ENCODE assay signal across 8 cellular contexts in genomic region chr2:241636182-241636982, GRCh38. TPM values are rescaled to one million over a fixed set of nuclear protein-coding genes. Genes with fewer than 3 reads are reported as not detected.
DNase-seq lines count a peak whose midpoint lies in the region; ATAC-seq and TF ChIP-seq lines count a peak whose summit lies in the region.

No MANE protein-coding gene starts in this region.

- peaks cover 37% of the 10 kb centered on the region for H3K36me3 Mint-ChIP-seq in activated naive CD8-positive, alpha-beta T cell treated with anti-CD3 and anti-CD28 coated beads for 36 hours

- H3K36me3 ChIP-seq in NT2/D1 (ENCODE audit: insufficient read depth, insufficient read length, low read length): peaks cover 58% of the 10 kb centered on the region
- peaks cover 12 to 25% (median 21%) of the 10 kb centered on the region in 4 donors for H3K36me3 ChIP-seq in sigmoid colon

- H3K27ac ChIP-seq in right cardiac atrium (ENCODE audit: low read length): peak overlapping the region; percentile 83
- H3K27ac ChIP-seq in sigmoid colon: peak overlapping the region; percentile 90 to 99 (median 94)

- peaks cover 40% of the 10 kb centered on the region for H3K4me1 Mint-ChIP-seq in activated naive CD8-positive, alpha-beta T cell treated with anti-CD3 and anti-CD28 coated beads for 36 hours

- ATAC-seq in HG02852 (IDR thresholded peaks at IDR 0.05; ENCODE audit: unreplicated experiment): peak; percentile 30
- peak; percentile 47 to 57 for ATAC-seq in right cardiac atrium

- peak overlapping the region; percentile 93 for H3K4me3 ChIP-seq in NT2/D1 (ENCODE audit: insufficient read length, low read depth)
- peak overlapping the region; percentile 88 for H3K4me3 ChIP-seq in right cardiac atrium (ENCODE audit: low read length)
- H3K4me3 ChIP-seq in sigmoid colon: peak overlapping the region; percentile 57 to 95 (median 81)

- TF ChIP-seq POLR2A in sigmoid colon (IDR thresholded peaks at IDR 0.05): no peak

- no peaks in the 10 kb centered on the region for H3K27me3 ChIP-seq in NT2/D1 (ENCODE audit: insufficient read depth, insufficient read length)
- no peaks in the 10 kb centered on the region for H3K27me3 ChIP-seq in right cardiac atrium (ENCODE audit: control insufficient read depth, insufficient read depth)
- H3K27me3 ChIP-seq in sigmoid colon: no peaks in the 10 kb centered on the region

- TF ChIP-seq CTCF in sigmoid colon (IDR thresholded peaks at IDR 0.05): no peak

- under 1% methylated on average over 95 of the region's 95 CpGs for WGBS in right cardiac atrium
- WGBS in sigmoid colon, 2 donors: 1% methylated on average over 95 of the region's 95 CpGs

- H3K4me3 Mint-ChIP-seq in activated naive CD8-positive, alpha-beta T cell treated with anti-CD3 and anti-CD28 coated beads for 36 hours: peak overlapping the region; percentile 85

- H3K9ac ChIP-seq in NT2/D1 (ENCODE audit: insufficient read length, low read depth): peak overlapping the region; percentile 98

- intact Hi-C loops in right cardiac atrium (cut with DNase I): loop anchor here in 2 of 4 donors (10.0 kb wide), 1 partner anchor 132 kb away; the partner anchor contains the start of gene STK25 (in 2 of the 2)
- intact Hi-C loops in sigmoid colon (cut with DNase I): loop anchor here (2.0 to 10.0 kb wide), 5 partner anchors 50 to 322 kb away; partner anchors contain the start of genes DTYMK, FARP2, HDLBP and ING5

- no peaks in the 10 kb centered on the region for H3K9me3 Mint-ChIP-seq in activated naive CD8-positive, alpha-beta T cell treated with anti-CD3 and anti-CD28 coated beads for 36 hours

- peak overlapping the region; percentile 76 for H3K27ac Mint-ChIP-seq in activated naive CD8-positive, alpha-beta T cell treated with anti-CD3 and anti-CD28 coated beads for 36 hours

- H3K27me3 Mint-ChIP-seq in activated naive CD8-positive, alpha-beta T cell treated with anti-CD3 and anti-CD28 coated beads for 36 hours: no peaks in the 10 kb centered on the region

- no peak for TF ChIP-seq EP300 in sigmoid colon (IDR thresholded peaks at IDR 0.05)

- peak; percentile 39 for DNase-seq in activated naive CD4-positive, alpha-beta T cell treated with Interleukin-2 at 50 U/mL for 16 hours
- DNase-seq in activated naive CD4-positive, alpha-beta T cell (lab: John Stamatoyannopoulos, UW): no peak
- DNase-seq in NT2/D1 (ENCODE audit: low read depth, low spot score) (no peak), right cardiac atrium (peak; percentile 46 to 78 (median 75)), sigmoid colon (peak; percentile 75), DMS114 treated with DMSO at 0.1 percent for 48 hours (lab: John Stamatoyannopoulos, UW; ENCODE audit: unreplicated experiment) (no peak)
- DNase-seq in activated naive CD8-positive, alpha-beta T cell treated with anti-CD3 and anti-CD28 coated beads for 36 hours: peak; percentile 60

- peaks cover 13% of the 10 kb centered on the region for H3K9me3 ChIP-seq in NT2/D1 (ENCODE audit: insufficient read depth, low read length)
- H3K9me3 ChIP-seq in right cardiac atrium (ENCODE audit: control insufficient read depth, low read length): no peaks in the 10 kb centered on the region
- no peaks in the 10 kb centered on the region for H3K9me3 ChIP-seq in sigmoid colon

- H3K4me1 ChIP-seq in NT2/D1 (ENCODE audit: insufficient read depth, insufficient read length): peaks cover 5% of the 10 kb centered on the region
- peaks cover 2% of the 10 kb centered on the region for H3K4me1 ChIP-seq in right cardiac atrium (ENCODE audit: control insufficient read depth, insufficient read depth, low read length)
- peaks cover 0 to 60% (median 52%) of the 10 kb centered on the region in 4 donors for H3K4me1 ChIP-seq in sigmoid colon

RNA-seq across cellular contexts. Expression of gene THAP4, which starts 0.6 kb away (rescaled TPM):
- 10 to 100 TPM; 54.8 to 55.0 TPM for total RNA-seq in activated naive CD8-positive, alpha-beta T cell treated with anti-CD3 and anti-CD28 coated beads for 36 hours
- 100 to 1,000 TPM in 1 of 4 donors, 10 to 100 TPM in 3; 74.2 to 103 (median 90.3) TPM for total RNA-seq in right cardiac atrium
- 126 TPM for polyA plus RNA-seq in right cardiac atrium
- total RNA-seq in sigmoid colon: 10 to 100 TPM; 28.9 to 44.7 (median 38.4) TPM
- 100 to 1,000 TPM in 2 of 3 donors, 10 to 100 TPM in 1; 69.3 to 112 (median 109) TPM for polyA plus RNA-seq in sigmoid colon

RNA-seq across cellular contexts. Expression of gene ATG4B, which starts 1.1 kb away (rescaled TPM):
- 10 to 100 TPM; 72.5 to 73.8 TPM for total RNA-seq in activated naive CD8-positive, alpha-beta T cell treated with anti-CD3 and anti-CD28 coated beads for 36 hours
- total RNA-seq in right cardiac atrium (10 to 100 TPM; 46.5 to 53.8 (median 47.5) TPM), sigmoid colon (10 to 100 TPM; 35.2 to 69.8 (median 45.2) TPM)
- polyA plus RNA-seq in right cardiac atrium (40.3 TPM), sigmoid colon (10 to 100 TPM; 27.6 to 70.7 (median 29.4) TPM)

RNA-seq across cellular contexts. Expression of gene DTYMK, which starts 50.2 kb away (rescaled TPM):
- 100 to 1,000 TPM; 116 to 121 TPM for total RNA-seq in activated naive CD8-positive, alpha-beta T cell treated with anti-CD3 and anti-CD28 coated beads for 36 hours
- total RNA-seq in right cardiac atrium: 10 to 100 TPM in 1 of 4 donors, 1 to 10 TPM in 3; 7.3 to 11.4 (median 9.1) TPM
- 10.9 TPM for polyA plus RNA-seq in right cardiac atrium
- 10 to 100 TPM in 2 of 4 donors, 1 to 10 TPM in 2; 7.4 to 13.8 (median 10.8) TPM for total RNA-seq in sigmoid colon
- polyA plus RNA-seq in sigmoid colon: 10 to 100 TPM; 18.6 to 53.0 (median 23.8) TPM

Comparison
In these comparisons a context has a peak if more than half of its experiments do, and no peak if none do; other contexts are left out.
1. DNase-seq: peak in activated naive CD4-positive, alpha-beta T cell treated with Interleukin-2 at 50 U/mL for 16 hours (single experiment), activated naive CD8-positive, alpha-beta T cell treated with anti-CD3 and anti-CD28 coated beads for 36 hours (single experiment), right cardiac atrium (3 of 3) and sigmoid colon (single experiment); none in activated naive CD4-positive, alpha-beta T cell (0 of 4), NT2/D1 (single experiment) and DMS114 treated with DMSO at 0.1 percent for 48 hours (single experiment).
2. RNA of gene DTYMK, which starts 50.2 kb away (total RNA-seq): 116 to 121 TPM in activated naive CD8-positive, alpha-beta T cell treated with anti-CD3 and anti-CD28 coated beads for 36 hours; 7.4 to 13.8 TPM in sigmoid colon and 7.3 to 11.4 TPM in right cardiac atrium; every median in the first group is over 4 times any median in the second.
3. Peak in every context shown above with its lines, with median percentiles within 50 percentile points of each other: H3K4me3 ChIP-seq.